13 cellular contexts compared by ENCODE assay signal in genomic region chr16:27363246-27363632, GRCh38. TPM values are rescaled to one million over a fixed set of nuclear protein-coding genes. Genes with fewer than 3 reads are reported as not detected.
DNase-seq lines count a peak whose midpoint lies in the region; ATAC-seq and TF ChIP-seq lines count a peak whose summit lies in the region.
"Had no signal": no experiment of that assay in that cellular context is flagged by ENCODE, and none has a peak within 500 bp of the region (broad histone marks: within the 10 kb centered on the region; RNA-seq: fewer than 3 reads in every experiment).

No MANE protein-coding gene starts in this region.

- POLR2A ChIA-PET in A673 (lab: Charles Lee; ENCODE audit: low non-redundant PET) = no interaction called here

- no peak for TF ChIP-seq POLR2A in body of pancreas (IDR thresholded peaks at IDR 0.05)
- TF ChIP-seq POLR2A in right lobe of liver (IDR thresholded peaks at IDR 0.05) = no peak

- peaks cover 24 to 73% (median 59%) of the 10 kb centered on the region in 11 experiments; a peak in 21 of 22 replicates for H3K36me3 ChIP-seq in BLaER1 treated with 17β-estradiol and CSF1 and Interleukin-3, amounts not matched to agents 10 nM and 100 nM
- peaks cover 0 to 15% of the 10 kb centered on the region in 2 donors for H3K36me3 ChIP-seq in body of pancreas (replicated peaks in 1 of 2; ENCODE audit: insufficient read depth in 1 of 2, low read depth in 2 of 2)
- H3K36me3 ChIP-seq in right lobe of liver = peaks cover 12 to 34% (median 27%) of the 10 kb centered on the region in 4 donors
- no peaks in the 10 kb centered on the region for H3K36me3 ChIP-seq in A673 (ENCODE audit: insufficient read depth, low read length, poor library complexity, severe bottlenecking)
- H3K36me3 ChIP-seq in osteoblast (ENCODE audit: insufficient read depth, low read length) = peaks cover 45% of the 10 kb centered on the region

- CTCF ChIA-PET in A673 (lab: Charles Lee) = no interaction called here

- peaks cover 19 to 58% (median 52%) of the 10 kb centered on the region in 10 experiments for H3K4me1 ChIP-seq in BLaER1 treated with 17β-estradiol and CSF1 and Interleukin-3, amounts not matched to agents 10 nM and 100 nM
- peaks cover 32% of the 10 kb centered on the region for H3K4me1 ChIP-seq in body of pancreas
- H3K4me1 ChIP-seq in right lobe of liver = peaks cover 0 to 41% (median 22%) of the 10 kb centered on the region in 4 donors
- peaks cover 15% of the 10 kb centered on the region for H3K4me1 ChIP-seq in A673 (ENCODE audit: insufficient read depth, low read length, poor library complexity, severe bottlenecking)
- peaks cover 17% of the 10 kb centered on the region for H3K4me1 ChIP-seq in osteoblast (ENCODE audit: insufficient read depth, low read length)
- H3K4me1 ChIP-seq: SJCRH30 had no signal

- no TSS peak for BruUV-seq in A673 (replicated peaks; lab: Mats Ljungman, UMichigan)

- H3K27ac ChIP-seq in BLaER1 treated with 17β-estradiol and CSF1 and Interleukin-3, amounts not matched to agents 10 nM and 100 nM = peak overlapping the region in 4 of 11 experiments; percentile 18 to 43 (median 22); a peak in 4 of 22 replicates
- H3K27ac ChIP-seq in body of pancreas (peak overlapping the region in 3 of 4 donors; percentile 58 to 86 (median 62)), right lobe of liver (peak overlapping the region in 2 of 3 donors; percentile 50 to 86), A673 (ENCODE audit: low read depth, low read length, poor library complexity, severe bottlenecking) (no peak overlapping the region), osteoblast (ENCODE audit: low read depth, low read length) (no peak overlapping the region)
- H3K27ac ChIP-seq: dorsolateral prefrontal cortex, SJCRH30, suprapubic skin had no signal

- H3K4me2 ChIP-seq in BLaER1 treated with 17β-estradiol and CSF1 and Interleukin-3, amounts not matched to agents 10 nM and 100 nM = peak overlapping the region in 9 of 11 experiments; percentile 2 to 85 (median 76); a peak in 17 of 22 replicates
- H3K4me2 ChIP-seq in osteoblast (ENCODE audit: insufficient read depth, low read length) = no peak overlapping the region

- TF ChIP-seq CTCF in GM12874 (IDR thresholded peaks at IDR 0.05; ENCODE audit: insufficient read depth, low read depth, low read length) (peak; percentile 10; the same call in 1 of the 2 replicates), body of pancreas (IDR thresholded peaks at IDR 0.05) (no peak), right lobe of liver (IDR thresholded peaks at IDR 0.05) (no peak), A673 (conservative IDR thresholded peaks at IDR 0.05; ENCODE audit: low read depth, low read length) (no peak), osteoblast (IDR thresholded peaks at IDR 0.05; ENCODE audit: extremely low read depth, low read depth, low read length) (no peak)

- 98% methylated on average over 5 of the region's 5 CpGs; no CpG with 5 or more reads in 1 of the 2 donors for WGBS in body of pancreas, 2 donors
- WGBS in right lobe of liver (ENCODE audit: insufficient coverage, low coverage, low lambda C conversion rate, missing lambda C conversion rate) = no CpG with 5 or more reads among the region's 5 CpGs

- no peaks in the 10 kb centered on the region for H3K79me2 ChIP-seq in osteoblast (ENCODE audit: insufficient read depth, low read length)

- H3K9me3 ChIP-seq in BLaER1 treated with 17β-estradiol and CSF1 and Interleukin-3, amounts not matched to agents 10 nM and 100 nM (replicated peaks in 1 of 11) = peaks cover 0 to 13% (median 7%) of the 10 kb centered on the region in 11 experiments; a peak in 10 of 22 replicates
- peaks cover 0 to 4% (median 0%) of the 10 kb centered on the region in 3 donors for H3K9me3 ChIP-seq in body of pancreas
- H3K9me3 ChIP-seq in right lobe of liver = no peaks in the 10 kb centered on the region
- H3K9me3 ChIP-seq in A673 (ENCODE audit: low read depth, low read length, poor library complexity, severe bottlenecking) = no peaks in the 10 kb centered on the region
- no peaks in the 10 kb centered on the region for H3K9me3 ChIP-seq in osteoblast (ENCODE audit: low read depth, low read length)
- H3K9me3 ChIP-seq: SJCRH30, suprapubic skin had no signal

- H3K9ac ChIP-seq in BLaER1 treated with 17β-estradiol and CSF1 and Interleukin-3, amounts not matched to agents 10 nM and 100 nM = peak overlapping the region in 4 of 11 experiments; percentile 52 to 58 (median 56); a peak in 6 of 22 replicates

- intact Hi-C loops in body of pancreas (cut with DNase I) (no loop called here), right lobe of liver (cut with DNase I) (loop anchor here (5.0 to 10.0 kb wide), 2 partner anchors 36 to 48 kb away; partner anchors contain the start of gene IL4R (in 1 of the 2)), A673 (cut with micrococcal nuclease; ENCODE audit: unreplicated experiment) (no loop called here)

- H3K27me3 ChIP-seq in BLaER1 treated with 17β-estradiol and CSF1 and Interleukin-3, amounts not matched to agents 10 nM and 100 nM = no peaks in the 10 kb centered on the region
- H3K27me3 ChIP-seq in body of pancreas = no peaks in the 10 kb centered on the region
- H3K27me3 ChIP-seq in right lobe of liver = no peaks in the 10 kb centered on the region
- H3K27me3 ChIP-seq in A673 (replicated peaks; ENCODE audit: insufficient read depth, low read depth, low read length, poor library complexity) = no peaks in the 10 kb centered on the region
- H3K27me3 ChIP-seq in osteoblast (ENCODE audit: insufficient read depth, low read length) = no peaks in the 10 kb centered on the region
- H3K27me3 ChIP-seq: dorsolateral prefrontal cortex, SJCRH30, suprapubic skin had no signal

- H3K4me3 ChIP-seq in BLaER1 treated with 17β-estradiol and CSF1 and Interleukin-3, amounts not matched to agents 10 nM and 100 nM = no peak overlapping the region
- no peak overlapping the region for H3K4me3 ChIP-seq in body of pancreas
- no peak overlapping the region for H3K4me3 ChIP-seq in right lobe of liver
- no peak overlapping the region for H3K4me3 ChIP-seq in A673 (ENCODE audit: low read depth, low read length, poor library complexity, severe bottlenecking)
- H3K4me3 ChIP-seq in osteoblast (ENCODE audit: insufficient read depth, low read length) = no peak overlapping the region
- H3K4me3 ChIP-seq: dorsolateral prefrontal cortex, SJCRH30, suprapubic skin had no signal

- peaks cover 0 to 47% (median 0%) of the 10 kb centered on the region in 11 experiments; a peak in 6 of 22 replicates for H4K20me1 ChIP-seq in BLaER1 treated with 17β-estradiol and CSF1 and Interleukin-3, amounts not matched to agents 10 nM and 100 nM
- H4K20me1 ChIP-seq in osteoblast (ENCODE audit: insufficient read depth, low read length) = no peaks in the 10 kb centered on the region

- ATAC-seq in body of pancreas (no peak), right lobe of liver (no peak)

- H2AFZ ChIP-seq in osteoblast (ENCODE audit: low read length) = no peak overlapping the region

- DNase-seq in body of pancreas (no peak), right lobe of liver (no peak), A673 (ENCODE audit: low spot score) (no peak), osteoblast (ENCODE audit: insufficient read length, low spot score, missing footprints) (no peak), NCI-H1436 (lab: John Stamatoyannopoulos, UW) (no peak)
- DNase-seq: activated CD4-positive, alpha-beta memory T cell treated with anti-CD3 and anti-CD28 coated beads for 36 hours; dorsolateral prefrontal cortex; NCI-H1930; SJCRH30; stimulated activated CD4-positive, alpha-beta T cell treated with anti-CD3 and anti-CD28 coated beads, Interleukin-1b, Interleukin-23, amount 100 ng/mL, for 48 hours had no signal

RNA-seq across cellular contexts. Expression of gene IL21R, which starts 38.7 kb away (rescaled TPM):
- total RNA-seq in body of pancreas (under 1 TPM in 1 of 2 donors, not detected in 1; 0.26 TPM), right lobe of liver (1 to 10 TPM in 1 of 6 experiments, under 1 TPM in 5; 0.09 to 1.3 (median 0.31) TPM), A673 (2021) (0.19 and 0.39 TPM in 2 replicates), osteoblast (10.1 and 13.8 TPM in 2 replicates)

RNA-seq across cellular contexts. Expression of gene IL4R, which starts 49.5 kb away (rescaled TPM):
- total RNA-seq in body of pancreas = 100 to 1,000 TPM in 1 of 2 donors, 10 to 100 TPM in 1; 29.7 to 236 TPM
- 100 to 1,000 TPM in 1 of 6 experiments, 10 to 100 TPM in 5; 38.8 to 147 (median 46.9) TPM for total RNA-seq in right lobe of liver
- total RNA-seq in A673 (2021) = 22.9 and 27.4 TPM in 2 replicates
- 28.0 and 32.9 TPM in 2 replicates for total RNA-seq in osteoblast

Comparison
In these comparisons a context has a peak if more than half of its experiments do, and no peak if none do; other contexts are left out.
1. H3K27ac ChIP-seq: peak in body of pancreas (3 of 4) and right lobe of liver (2 of 3); none in A673 (single experiment) and osteoblast (single experiment).
2. intact Hi-C loops: an anchor here in right lobe of liver (5.0 to 10.0 kb wide); none called in body of pancreas and A673.